Comparison of ENCODE assay signal across 8 cellular contexts in the genomic region with DNA sequence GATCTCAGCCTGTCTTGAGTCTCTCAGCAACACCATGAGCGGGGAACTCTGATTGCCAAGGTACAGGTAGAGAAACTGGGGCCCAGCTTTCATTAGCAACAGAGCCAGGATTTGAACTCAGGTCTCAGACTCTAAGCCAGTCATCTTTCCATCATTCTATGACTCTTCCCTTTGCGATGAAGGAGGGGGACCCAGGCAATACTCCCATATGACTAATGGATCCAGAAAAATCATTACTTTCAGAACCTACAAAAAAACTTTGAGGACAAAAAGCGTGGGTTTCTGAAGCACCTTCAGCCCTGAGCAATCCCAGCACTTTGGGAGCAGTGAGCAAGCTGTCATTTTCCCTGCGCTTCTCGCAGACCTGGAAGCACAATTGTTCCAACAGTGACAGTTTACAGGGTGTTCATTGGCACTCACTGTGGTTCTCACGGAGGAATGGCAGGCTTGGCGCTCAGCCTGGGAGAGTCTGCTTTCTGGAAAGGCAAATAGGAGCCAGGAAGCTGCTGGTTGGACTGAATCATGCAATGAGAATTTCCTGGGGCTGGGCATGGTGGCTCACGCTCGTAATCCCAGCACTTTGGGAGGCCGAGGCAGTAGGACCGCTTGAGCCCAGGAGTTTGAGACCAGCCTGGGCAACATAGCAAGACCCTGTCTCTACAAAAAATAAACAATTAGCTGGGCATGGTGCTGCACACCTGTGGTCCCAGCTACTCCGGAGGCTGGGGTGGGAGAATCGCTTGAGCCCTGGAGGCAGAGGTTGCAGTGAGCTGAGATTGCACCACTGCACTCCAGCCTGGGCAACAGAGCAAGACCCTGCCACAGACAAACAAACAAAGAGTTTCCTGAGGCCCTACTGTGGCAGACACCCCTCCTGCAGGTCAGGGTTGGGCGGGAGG. TPM values are rescaled to one million over a fixed set of nuclear protein-coding genes. Genes with fewer than 3 reads are reported as not detected.
DNase-seq lines count a peak whose midpoint lies in the region; ATAC-seq and TF ChIP-seq lines count a peak whose summit lies in the region.

No MANE protein-coding gene starts in this region.

- ATAC-seq in mucosa of descending colon: peak; percentile 94
- ATAC-seq in HG03045 (IDR thresholded peaks at IDR 0.05; ENCODE audit: unreplicated experiment): no peak

- DNase-seq in NCI-H2196 treated with DMSO at 0.1 percent for 48 hours (lab: John Stamatoyannopoulos, UW; ENCODE audit: unreplicated experiment): peak; percentile 62
- DNase-seq in dedifferentiated amniotic fluid mesenchymal stem cell (ENCODE audit: extremely low spot score): peak; percentile 88
- peak; percentile 78 to 80 (median 79) for DNase-seq in mucosa of descending colon
- DNase-seq in HEK293T (ENCODE audit: extremely low spot score): no peak
- DNase-seq in HAP-1 (ENCODE audit: low spot score in 2 of 2): no peak
- DNase-seq in GM19240 (ENCODE audit: insufficient read length, low spot score): no peak

- CTCF ChIA-PET in HEK293T (lab: Yijun Ruan, JAX): interaction anchor here (1.5 to 3.2 kb wide), 3 partner anchors 18 to 23 kb away, joined by 8 to 13 read pairs (median 9); no protein-coding TSS in a partner anchor

- H3K36me3 ChIP-seq in mucosa of descending colon (ENCODE audit: low read depth) (no peaks in the 10 kb centered on the region), HAP-1 (replicated peaks) (no peaks in the 10 kb centered on the region)

- H3K9me3 ChIP-seq in mucosa of descending colon (no peaks in the 10 kb centered on the region), HAP-1 (no peaks in the 10 kb centered on the region)

- TF ChIP-seq CTCF in C4-2B (conservative IDR thresholded peaks at IDR 0.05) (no peak), mucosa of descending colon (IDR thresholded peaks at IDR 0.05) (no peak)

- no peaks in the 10 kb centered on the region for H3K27me3 ChIP-seq in HAP-1 (ENCODE audit: low read depth)

- no peak overlapping the region for H3K4me3 ChIP-seq in mucosa of descending colon
- no peak overlapping the region for H3K4me3 ChIP-seq in HAP-1

- H3K4me1 ChIP-seq in mucosa of descending colon (ENCODE audit: low read depth) (peaks cover 3% of the 10 kb centered on the region), HAP-1 (no peaks in the 10 kb centered on the region)

- in situ Hi-C loops in HAP-1 (cut with MboI; ENCODE audit: low sequenced_read_pairs): loop anchor here (5.0 kb wide), 1 partner anchor 69 kb away; no protein-coding TSS in a partner anchor

- peak overlapping the region; percentile 51 for H3K27ac ChIP-seq in C4-2B

- intact Hi-C loops in mucosa of descending colon (cut with DNase I, micrococcal nuclease): loop anchor here in 1 of 2 donors (10.0 kb wide), 1 partner anchor 61 kb away; no protein-coding TSS in a partner anchor

- POLR2A ChIA-PET in HEK293T (lab: Yijun Ruan, JAX): interaction anchor here (1.0 kb wide), 1 partner anchor 108 kb away, joined by 3 read pairs; a partner anchor contains a TSS

TF ChIP-seq in HEK293T, 16 proteins besides CTCF, POLR2A, EP300 and RAD21:
- no peak for TF ChIP-seq BHLHE40 (IDR thresholded peaks at IDR 0.05; ENCODE audit: borderline replicate concordance)
TF ChIP-seq in HEK293T: peak in this region for 0.

RNA-seq across cellular contexts. Expression of a gene that starts 40.1 kb away (rescaled TPM):
- not detected for total RNA-seq in mucosa of descending colon

RNA-seq across cellular contexts. Expression of a gene that starts 40.5 kb away (rescaled TPM):
- total RNA-seq in mucosa of descending colon: not detected

Comparison
In these comparisons a context has a peak if more than half of its experiments do, and no peak if none do; other contexts are left out.
1. DNase-seq: peak in NCI-H2196 treated with DMSO at 0.1 percent for 48 hours (single experiment), dedifferentiated amniotic fluid mesenchymal stem cell (single experiment) and mucosa of descending colon (3 of 3); none in HEK293T (single experiment), HAP-1 (0 of 2) and GM19240 (single experiment).